27 cellular contexts compared by ENCODE assay signal in the genomic region with DNA sequence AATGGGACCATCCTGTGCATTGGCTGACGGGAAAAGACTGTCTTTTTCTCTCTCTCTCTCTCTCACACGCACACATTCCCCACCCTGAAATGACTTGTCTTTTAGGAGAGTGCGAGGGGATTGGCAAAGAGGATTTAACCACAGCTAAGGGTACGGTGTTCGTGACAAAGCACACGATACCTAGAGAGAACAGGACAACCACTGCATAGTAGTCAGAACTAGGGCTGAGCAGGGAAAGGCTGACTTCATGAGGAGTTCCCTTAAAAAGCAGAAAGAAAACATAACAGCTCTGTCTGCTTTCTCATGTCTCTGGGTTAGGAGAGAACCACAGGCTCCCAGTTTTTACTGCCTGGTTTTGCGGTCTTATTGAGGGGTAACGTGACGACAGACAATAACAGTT.
"Had no signal": no experiment of that assay in that cellular context is flagged by ENCODE, and none has a peak within 500 bp of the region (broad histone marks: within the 10 kb centered on the region; RNA-seq: fewer than 3 reads in every experiment).

No MANE protein-coding gene starts in this region.

- H3K4me1 ChIP-seq: esophagus squamous epithelium, heart right ventricle, pancreas, psoas muscle, right atrium auricular region, vagina had no signal

- H3K9me3 Mint-ChIP-seq: memory B cell had no signal

- ATAC-seq: activated CD8-positive, alpha-beta T cell treated with anti-CD3 and anti-CD28 coated beads, Interleukin-2, amount 10 ng/mL, durations not matched to agents 7 days and 5 days; heart right ventricle; left colon; natural killer cell treated with Interleukin-12 subunit alpha and Interleukin-12 subunit beta and Interleukin-15 and Interleukin-18, amount 100 ng/mL, for 72 hours; pancreas; psoas muscle; stimulated activated naive CD8-positive, alpha-beta T cell treated with anti-CD3 and anti-CD28 coated beads, Interleukin-15, Interleukin-2, amounts not matched to agents 100 U/mL and 50 U/mL, for 24 hours had no signal

- H3K9me3 ChIP-seq: esophagus squamous epithelium, heart right ventricle, neutrophil, pancreas, psoas muscle, right atrium auricular region, tibial artery, vagina had no signal

- H3K4me1 Mint-ChIP-seq: activated naive CD4-positive, alpha-beta T cell treated with anti-CD3 and anti-CD28 coated beads, Interleukin-2, amount 50 U/mL, for 24 hours; memory B cell had no signal

- H3K36me3 Mint-ChIP-seq: activated naive CD4-positive, alpha-beta T cell treated with anti-CD3 and anti-CD28 coated beads, Interleukin-2, amount 50 U/mL, for 24 hours; brain; memory B cell; natural killer cell treated with Interleukin-12 subunit alpha and Interleukin-12 subunit beta and Interleukin-15 and Interleukin-18, amount 100 ng/mL, for 72 hours had no signal

- H3K27me3 ChIP-seq: esophagus squamous epithelium, heart right ventricle, neutrophil, pancreas, right atrium auricular region, tibial artery, vagina had no signal

- H3K4me3 Mint-ChIP-seq: activated CD8-positive, alpha-beta T cell treated with anti-CD3 and anti-CD28 coated beads, Interleukin-2, amount 10 ng/mL, durations not matched to agents 7 days and 5 days; activated naive CD4-positive, alpha-beta T cell treated with anti-CD3 and anti-CD28 coated beads, Interleukin-2, amount 50 U/mL, for 24 hours; brain; memory B cell; natural killer cell treated with Interleukin-12 subunit alpha and Interleukin-12 subunit beta and Interleukin-15 and Interleukin-18, amount 100 ng/mL, for 72 hours had no signal

- DNase-seq: activated CD4-positive, alpha-beta T cell treated with anti-CD3 and anti-CD28 coated beads, Interleukin-2, amount 50 U/mL, for 1 hour; activated CD4-positive, CD25-positive, alpha-beta regulatory T cell treated with anti-CD3 and anti-CD28 coated beads, Interleukin-2, amount 50 U/mL, for 72 hours; activated CD8-positive, alpha-beta T cell treated with anti-CD3 and anti-CD28 coated beads, Interleukin-2, amount 10 ng/mL, durations not matched to agents 7 days and 5 days; activated gamma-delta T cell treated with Interleukin-2 at 50 U/mL for 16 hours; aorta; caudate nucleus; esophagus squamous epithelium; foreskin fibroblast; heart right ventricle; islet precursor cell; left colon; pancreas; psoas muscle; stimulated activated CD4-positive, alpha-beta T cell treated with anti-CD3 and anti-CD28 coated beads, Interleukin-4, amount 100 ng/mL, for 24 hours; stimulated activated naive CD8-positive, alpha-beta T cell treated with anti-CD3 and anti-CD28 coated beads, Interleukin-15, Interleukin-2, amounts not matched to agents 100 U/mL and 50 U/mL, for 24 hours; substantia nigra; tibial artery; WERI-Rb-1 had no signal

- H3K36me3 ChIP-seq: esophagus squamous epithelium, heart right ventricle, neutrophil, pancreas, right atrium auricular region, tibial artery, vagina, WERI-Rb-1 had no signal

- H3K27ac Mint-ChIP-seq: activated CD8-positive, alpha-beta T cell treated with anti-CD3 and anti-CD28 coated beads, Interleukin-2, amount 10 ng/mL, durations not matched to agents 7 days and 5 days; activated naive CD4-positive, alpha-beta T cell treated with anti-CD3 and anti-CD28 coated beads, Interleukin-2, amount 50 U/mL, for 24 hours; memory B cell; natural killer cell treated with Interleukin-12 subunit alpha and Interleukin-12 subunit beta and Interleukin-15 and Interleukin-18, amount 100 ng/mL, for 72 hours had no signal

- H3K27me3 Mint-ChIP-seq: activated naive CD4-positive, alpha-beta T cell treated with anti-CD3 and anti-CD28 coated beads, Interleukin-2, amount 50 U/mL, for 24 hours; brain; memory B cell; natural killer cell treated with Interleukin-12 subunit alpha and Interleukin-12 subunit beta and Interleukin-15 and Interleukin-18, amount 100 ng/mL, for 72 hours had no signal

- H3K4me3 ChIP-seq: esophagus squamous epithelium, heart right ventricle, pancreas, psoas muscle, right atrium auricular region, tibial artery, vagina had no signal

- H3K27ac ChIP-seq: esophagus squamous epithelium, heart right ventricle, neutrophil, pancreas, psoas muscle, right atrium auricular region, tibial artery, vagina, WERI-Rb-1 had no signal

- FAIRE-seq: colon, pancreas, TTC549 had no signal
